In the genomic region with DNA sequence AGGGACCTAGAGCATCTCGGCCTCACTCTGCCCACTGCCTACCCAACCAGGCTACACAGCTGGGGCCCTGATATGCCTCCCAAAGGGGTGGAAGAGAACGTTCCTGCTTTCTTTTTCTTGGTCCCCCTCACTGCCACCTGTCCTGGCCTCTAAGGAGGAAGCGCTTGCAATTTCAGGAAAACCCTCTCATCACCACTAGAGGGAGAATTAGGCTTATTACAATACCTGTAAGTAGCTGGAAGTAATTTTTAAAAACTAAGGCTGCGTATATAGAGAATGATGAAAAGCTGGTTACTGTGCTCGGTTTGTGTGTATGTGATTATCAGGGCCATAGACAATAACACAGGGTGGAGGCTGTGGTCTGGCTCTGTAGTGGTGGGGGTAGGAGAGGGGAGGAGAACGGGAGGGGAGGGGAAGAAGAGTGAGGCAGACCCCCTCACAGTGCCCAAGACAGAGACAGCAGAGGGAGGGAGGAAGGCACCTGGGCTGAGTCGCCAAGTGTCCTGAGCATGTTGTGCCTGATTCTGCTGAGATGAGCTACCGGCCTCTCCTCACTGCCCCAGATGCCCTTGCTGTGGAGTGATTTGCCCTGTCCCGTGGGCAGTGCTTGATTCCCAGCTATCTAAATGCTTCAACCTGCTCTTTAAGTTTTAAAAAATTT, we compare ENCODE assay signal across 9 cellular contexts. TPM values are rescaled to one million over a fixed set of nuclear protein-coding genes. Genes with fewer than 3 reads are reported as not detected.
A peak's percentile ranks its signal among the peaks of the same experiment; 100 is the strongest.
DNase-seq lines count a peak whose midpoint lies in the region; ATAC-seq and TF ChIP-seq lines count a peak whose summit lies in the region.
"Had no signal": no experiment of that assay in that cellular context is flagged by ENCODE, and none has a peak within 500 bp of the region (broad histone marks: within the 10 kb centered on the region; RNA-seq: fewer than 3 reads in every experiment).

No MANE protein-coding gene starts in this region.

- intact Hi-C loops in prostate gland (cut with DNase I): no loop called here

- no peaks in the 10 kb centered on the region for H3K4me1 Mint-ChIP-seq in T-helper 2 cell treated with Interferon-gamma antibody and Interleukin-4, amounts not matched to agents 5 μg/mL and 100 μg/mL, for 36 hours (ENCODE audit: low read depth)

- TF ChIP-seq POLR2A in prostate gland (IDR thresholded peaks at IDR 0.05): no peak

- H3K4me3 Mint-ChIP-seq in T-helper 2 cell treated with Interferon-gamma antibody and Interleukin-4, amounts not matched to agents 5 μg/mL and 100 μg/mL, for 36 hours: no peak overlapping the region

- WGBS in prostate gland: 22% methylated on average over 9 of the region's 9 CpGs

- no peaks in the 10 kb centered on the region for H3K9me3 Mint-ChIP-seq in T-helper 2 cell treated with Interferon-gamma antibody and Interleukin-4, amounts not matched to agents 5 μg/mL and 100 μg/mL, for 36 hours

- peak; percentile 25 to 72 (median 32) for DNase-seq in NCI-H1417 (lab: John Stamatoyannopoulos, UW)
- DNase-seq in NCI-H1417 treated with DMSO at 0.1 percent for 48 hours (lab: John Stamatoyannopoulos, UW): no peak
- peak; percentile 49 for DNase-seq in NCI-H345 (lab: John Stamatoyannopoulos, UW)
- peak; percentile 11 to 15 for DNase-seq in cardiac fibroblast (ENCODE audit: low read depth in 2 of 2)
- no peak for DNase-seq in prostate gland (ENCODE audit: low spot score)
- DNase-seq in EL: no peak
- no peak for DNase-seq in T-helper 2 cell treated with Interferon-gamma antibody and Interleukin-4, amounts not matched to agents 5 μg/mL and 100 μg/mL, for 36 hours (ENCODE audit: low spot score)
- DNase-seq: ovary had no signal

- no peaks in the 10 kb centered on the region for H3K9me3 ChIP-seq in prostate gland
- H3K9me3 ChIP-seq: ovary had no signal

- ATAC-seq in HG03108 (IDR thresholded peaks at IDR 0.05; ENCODE audit: unreplicated experiment): no peak

- no peaks in the 10 kb centered on the region for H3K27me3 ChIP-seq in prostate gland (replicated peaks; ENCODE audit: insufficient read depth)
- H3K27me3 ChIP-seq: ovary had no signal

- H3K27ac ChIP-seq in prostate gland: no peak overlapping the region
- H3K27ac ChIP-seq: ovary had no signal

- H3K27me3 Mint-ChIP-seq in T-helper 2 cell treated with Interferon-gamma antibody and Interleukin-4, amounts not matched to agents 5 μg/mL and 100 μg/mL, for 36 hours (ENCODE audit: low read depth): peaks cover 11% of the 10 kb centered on the region

- no peak for TF ChIP-seq CTCF in cardiac fibroblast (IDR thresholded peaks at IDR 0.05; ENCODE audit: low read depth, low read length)
- TF ChIP-seq CTCF in prostate gland (IDR thresholded peaks at IDR 0.05): peak in 3 of 4 experiments; percentile 37 to 59 (median 42)

- no peaks in the 10 kb centered on the region for H3K36me3 ChIP-seq in prostate gland
- H3K36me3 ChIP-seq: ovary had no signal

- no peak overlapping the region for H3K27ac Mint-ChIP-seq in T-helper 2 cell treated with Interferon-gamma antibody and Interleukin-4, amounts not matched to agents 5 μg/mL and 100 μg/mL, for 36 hours

- no peaks in the 10 kb centered on the region for H3K4me1 ChIP-seq in prostate gland (replicated peaks)

- H3K4me3 ChIP-seq in cardiac fibroblast (replicated peaks in 1 of 2; ENCODE audit: low read depth in 2 of 2, low read length in 2 of 2) (no peak overlapping the region), prostate gland (no peak overlapping the region)
- H3K4me3 ChIP-seq: ovary had no signal

- H3K36me3 Mint-ChIP-seq in T-helper 2 cell treated with Interferon-gamma antibody and Interleukin-4, amounts not matched to agents 5 μg/mL and 100 μg/mL, for 36 hours (ENCODE audit: low read depth): no peaks in the 10 kb centered on the region

RNA-seq across cellular contexts. Expression of a gene that starts 3.3 kb away (rescaled TPM):
- 10 to 100 TPM; 15.6 to 35.4 TPM for total RNA-seq in prostate gland

Comparison
In these comparisons a context has a peak if more than half of its experiments do, and no peak if none do; other contexts are left out.
1. DNase-seq: peak in NCI-H1417 (3 of 3), NCI-H345 (single experiment) and cardiac fibroblast (2 of 2); none in NCI-H1417 treated with DMSO at 0.1 percent for 48 hours (single experiment), prostate gland (single experiment), EL (single experiment) and T-helper 2 cell treated with Interferon-gamma antibody and Interleukin-4, amounts not matched to agents 5 μg/mL and 100 μg/mL, for 36 hours (single experiment).